ENCODE assay signal across 13 cellular contexts in genomic region chr19:19256072-19256969, GRCh38. TPM values are rescaled to one million over a fixed set of nuclear protein-coding genes. Genes with fewer than 3 reads are reported as not detected.
DNase-seq lines count a peak whose midpoint lies in the region; TF ChIP-seq lines count a peak whose summit lies in the region.
"Had no signal": no experiment of that assay in that cellular context is flagged by ENCODE, and none has a peak within 500 bp of the region (broad histone marks: within the 10 kb centered on the region; RNA-seq: fewer than 3 reads in every experiment).

No MANE protein-coding gene starts in this region.

- no peaks in the 10 kb centered on the region for H3K79me2 ChIP-seq in neural cell (replicated peaks; ENCODE audit: insufficient read depth, low read length)

- no peak overlapping the region for H2AFZ ChIP-seq in neural cell (ENCODE audit: low read depth, low read length)

- peak overlapping the region; percentile 3 for H3K4me2 ChIP-seq in neural cell (ENCODE audit: low read length)

- peak overlapping the region; percentile 46 for H3K27ac ChIP-seq in neural cell (ENCODE audit: low read length)
- H3K27ac ChIP-seq: prostate gland had no signal

- no peaks in the 10 kb centered on the region for H4K20me1 ChIP-seq in neural cell (ENCODE audit: insufficient read depth)

- H3K36me3 ChIP-seq in neural cell (ENCODE audit: insufficient read depth, low read length) = peaks cover 4% of the 10 kb centered on the region
- H3K36me3 ChIP-seq: prostate gland had no signal

- peak overlapping the region; percentile 39 for H3K4me3 ChIP-seq in neural cell (ENCODE audit: low read length)
- H3K4me3 ChIP-seq: prostate gland had no signal

- no peaks in the 10 kb centered on the region for H3K27me3 ChIP-seq in neural cell (ENCODE audit: insufficient read depth, low read depth, low read length)

- TF ChIP-seq EP300 in neural cell (conservative IDR thresholded peaks at IDR 0.05; ENCODE audit: poor library complexity, severe bottlenecking) = peak; percentile 36

- CTCF ChIA-PET in GM10248 (lab: Yijun Ruan, JAX) = interaction anchor here (0.8 kb wide), 1 partner anchor 28 kb away, joined by 3 read pairs; no protein-coding TSS in a partner anchor

- POLR2A ChIA-PET in GM10248 (lab: Yijun Ruan, JAX) = no interaction called here

- DNase-seq in NCI-H2196 (lab: John Stamatoyannopoulos, UW; ENCODE audit: unreplicated experiment) (peak; percentile 45), NCI-H2196 treated with DMSO at 0.1 percent for 48 hours (lab: John Stamatoyannopoulos, UW; ENCODE audit: unreplicated experiment) (no peak), NCI-H1105 (lab: John Stamatoyannopoulos, UW) (peak; percentile 71), SW480 (ENCODE audit: low spot score) (peak; percentile 29), AML-193 (lab: John Stamatoyannopoulos, UW) (no peak), GM10248 (ENCODE audit: extremely low spot score) (no peak), NCI-H1048 (lab: John Stamatoyannopoulos, UW) (no peak)
- DNase-seq: activated CD4-positive, alpha-beta memory T cell treated with anti-CD3 and anti-CD28 coated beads for 36 hours; activated naive CD4-positive, alpha-beta T cell; EL; NCI-H82 had no signal

- H3K9me2 ChIP-seq in neural cell (ENCODE audit: insufficient read depth, low read length) = no peaks in the 10 kb centered on the region

- no peaks in the 10 kb centered on the region for H3F3A ChIP-seq in neural cell (ENCODE audit: insufficient read depth, low read length, poor library complexity, severe bottlenecking)

- TF ChIP-seq RAD21 in neural cell (conservative IDR thresholded peaks at IDR 0.05) = no peak

- H3K9ac ChIP-seq in neural cell (ENCODE audit: low read length) = no peak overlapping the region

- no peaks in the 10 kb centered on the region for H3K9me3 ChIP-seq in neural cell (ENCODE audit: low read length)
- H3K9me3 ChIP-seq: prostate gland had no signal

- TF ChIP-seq CTCF in neural cell (IDR thresholded peaks at IDR 0.05; ENCODE audit: poor library complexity, severe bottlenecking) = no peak
- TF ChIP-seq CTCF in GM10248 (IDR thresholded peaks at IDR 0.05; ENCODE audit: control extremely low read depth, extremely low read depth, low read depth, missing control alignments) = no peak

TF ChIP-seq in neural cell, 6 proteins besides CTCF, POLR2A, EP300 and RAD21:
- TF ChIP-seq MXI1 (conservative IDR thresholded peaks at IDR 0.05; ENCODE audit: poor library complexity, severe bottlenecking) (peak; percentile 34), TAF1 (IDR thresholded peaks at IDR 0.05; ENCODE audit: low read depth) (no peak)

RNA-seq across cellular contexts. Expression of gene TM6SF2, which starts 16.8 kb away (rescaled TPM):
- polyA plus RNA-seq in neural cell = not detected in 2 replicates
- 0.49 TPM in 1 of 2 replicates, not detected in the other for polyA minus RNA-seq in neural cell

RNA-seq across cellular contexts. Expression of gene NCAN, which starts 44.6 kb away (rescaled TPM):
- polyA plus RNA-seq in neural cell = 52.1 and 59.5 TPM in 2 replicates
- 170 and 183 TPM in 2 replicates for polyA minus RNA-seq in neural cell

RNA-seq across cellular contexts. Expression of gene NR2C2AP, which starts 53.1 kb away (rescaled TPM):
- 15.1 and 21.6 TPM in 2 replicates for polyA plus RNA-seq in neural cell
- 5.8 and 6.1 TPM in 2 replicates for polyA minus RNA-seq in neural cell

Comparison
In these comparisons a context has a peak if more than half of its experiments do, and no peak if none do; other contexts are left out.
1. DNase-seq: peak in NCI-H2196 (single experiment), NCI-H1105 (single experiment) and SW480 (single experiment); none in NCI-H2196 treated with DMSO at 0.1 percent for 48 hours (single experiment), AML-193 (0 of 2), GM10248 (single experiment) and NCI-H1048 (single experiment).